In the genomic region with DNA sequence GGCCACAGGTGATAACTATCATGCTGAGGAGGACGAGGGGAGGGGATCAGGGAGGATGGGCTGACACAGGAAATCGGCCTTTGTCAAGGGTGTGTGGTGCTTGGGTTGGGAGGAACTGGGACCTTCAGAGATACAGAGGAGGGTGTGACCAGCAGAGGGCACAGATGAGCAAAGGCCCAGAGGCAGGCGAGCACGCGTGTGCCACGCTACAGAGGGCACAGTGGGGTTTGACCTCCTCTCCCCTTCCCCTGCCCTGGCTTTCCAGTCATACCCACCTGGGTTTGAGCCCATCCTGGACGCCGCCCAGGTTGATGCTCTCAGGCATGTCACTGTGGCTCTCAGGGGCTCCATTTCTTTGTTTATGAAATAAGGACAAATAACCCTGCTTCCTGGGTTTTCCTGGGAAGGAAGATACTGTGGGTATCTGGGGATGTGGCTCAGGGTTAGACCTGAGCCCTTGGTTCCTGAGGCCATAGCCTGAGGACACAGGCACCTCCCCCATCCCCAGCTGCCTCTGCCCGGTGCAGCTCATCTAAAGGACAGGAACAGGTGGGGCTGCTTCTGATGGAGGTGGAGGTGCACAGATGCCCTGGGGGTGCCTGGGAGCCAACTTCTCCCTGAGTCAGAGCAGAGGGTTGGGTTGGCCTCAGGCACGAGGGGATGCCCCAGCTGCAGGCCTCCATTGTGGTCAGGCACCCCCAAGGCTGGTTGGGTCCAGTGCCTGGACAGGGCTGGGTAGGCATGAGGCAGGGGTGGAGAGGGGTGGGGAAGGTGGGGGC, we compare ENCODE assay signal across 7 cellular contexts. TPM values are rescaled to one million over a fixed set of nuclear protein-coding genes. Genes with fewer than 3 reads are reported as not detected.
DNase-seq lines count a peak whose midpoint lies in the region; ATAC-seq and TF ChIP-seq lines count a peak whose summit lies in the region.

No MANE protein-coding gene starts in this region.

- no peak overlapping the region for H3K4me3 Mint-ChIP-seq in endothelial cell (ENCODE audit: unreplicated experiment)
- no peak overlapping the region for H3K4me3 Mint-ChIP-seq in stimulated activated effector memory CD8-positive, alpha-beta T cell treated with anti-CD3 and anti-CD28 coated beads, Interleukin-12 subunit alpha, Interleukin-12 subunit beta, amount 100 ng/mL, for 72 hours

- peaks cover 27% of the 10 kb centered on the region for H3K4me1 Mint-ChIP-seq in endothelial cell (ENCODE audit: unreplicated experiment)
- peaks cover 45% of the 10 kb centered on the region for H3K4me1 Mint-ChIP-seq in stimulated activated effector memory CD8-positive, alpha-beta T cell treated with anti-CD3 and anti-CD28 coated beads, Interleukin-12 subunit alpha, Interleukin-12 subunit beta, amount 100 ng/mL, for 72 hours

- peak; percentile 79 for ATAC-seq in HG02759 (IDR thresholded peaks at IDR 0.05; ENCODE audit: unreplicated experiment)
- ATAC-seq in stimulated activated effector memory CD8-positive, alpha-beta T cell treated with anti-CD3 and anti-CD28 coated beads, Interleukin-12 subunit alpha, Interleukin-12 subunit beta, amount 100 ng/mL, for 72 hours, result peak; percentile 84

- H3K36me3 Mint-ChIP-seq in endothelial cell (ENCODE audit: low read depth, unreplicated experiment), result no peaks in the 10 kb centered on the region
- no peaks in the 10 kb centered on the region for H3K36me3 Mint-ChIP-seq in stimulated activated effector memory CD8-positive, alpha-beta T cell treated with anti-CD3 and anti-CD28 coated beads, Interleukin-12 subunit alpha, Interleukin-12 subunit beta, amount 100 ng/mL, for 72 hours

- no peaks in the 10 kb centered on the region for H3K9me3 Mint-ChIP-seq in endothelial cell (ENCODE audit: unreplicated experiment)
- no peaks in the 10 kb centered on the region for H3K9me3 Mint-ChIP-seq in stimulated activated effector memory CD8-positive, alpha-beta T cell treated with anti-CD3 and anti-CD28 coated beads, Interleukin-12 subunit alpha, Interleukin-12 subunit beta, amount 100 ng/mL, for 72 hours

- TF ChIP-seq CTCF in GM12874 (IDR thresholded peaks at IDR 0.05; ENCODE audit: insufficient read depth, low read depth, low read length) (peak; percentile 94), endothelial cell (IDR thresholded peaks at IDR 0.05; ENCODE audit: unreplicated experiment) (peak; percentile 57)

- peaks cover 13% of the 10 kb centered on the region for H3K27me3 Mint-ChIP-seq in endothelial cell (ENCODE audit: unreplicated experiment)

- DNase-seq in NCI-H748 (lab: John Stamatoyannopoulos, UW; ENCODE audit: unreplicated experiment) (peak; percentile 65), endothelial cell (ENCODE audit: low spot score) (peak; percentile 63), mucosa of gallbladder (ENCODE audit: low spot score) (peak; percentile 77)
- DNase-seq in activated CD8-positive, alpha-beta memory T cell treated with anti-CD3 and anti-CD28 coated beads for 24 hours, result peak; percentile 91
- DNase-seq in stimulated activated effector memory CD8-positive, alpha-beta T cell treated with anti-CD3 and anti-CD28 coated beads, Interleukin-12 subunit alpha, Interleukin-12 subunit beta, amount 100 ng/mL, for 72 hours (ENCODE audit: low spot score in 2 of 2), result peak; percentile 68 to 89

- H3K27ac Mint-ChIP-seq in endothelial cell (ENCODE audit: unreplicated experiment), result no peak overlapping the region
- peak overlapping the region; percentile 72 for H3K27ac Mint-ChIP-seq in stimulated activated effector memory CD8-positive, alpha-beta T cell treated with anti-CD3 and anti-CD28 coated beads, Interleukin-12 subunit alpha, Interleukin-12 subunit beta, amount 100 ng/mL, for 72 hours

RNA-seq across cellular contexts. Expression of a gene that starts 51.8 kb away (rescaled TPM):
- total RNA-seq in endothelial cell (ENCODE audit: unreplicated experiment) (0.49 TPM), mucosa of gallbladder (0.35 TPM)

Comparison
In these comparisons a context has a peak if more than half of its experiments do, and no peak if none do; other contexts are left out.
1. Peak in every context shown above with its lines: DNase-seq and ATAC-seq.